Comparison of ENCODE assay signal across 19 cellular contexts in genomic region chr7:88042157-88042556, GRCh38.
DNase-seq lines count a peak whose midpoint lies in the region; ATAC-seq, FAIRE-seq and TF ChIP-seq lines count a peak whose summit lies in the region.
"Had no signal": no experiment of that assay in that cellular context is flagged by ENCODE, and none has a peak within 500 bp of the region (broad histone marks: within the 10 kb centered on the region; RNA-seq: fewer than 3 reads in every experiment).

No MANE protein-coding gene starts in this region.

- TF ChIP-seq POLR2A in GM12891 (IDR thresholded peaks at IDR 0.05; ENCODE audit: low read depth, low read length) (no peak), vagina (IDR thresholded peaks at IDR 0.05) (no peak)

- no peak overlapping the region for H3K4me3 ChIP-seq in vagina
- H3K4me3 ChIP-seq: PC-9, spleen, uterus had no signal

- no peaks in the 10 kb centered on the region for H3K36me3 ChIP-seq in vagina
- H3K36me3 ChIP-seq: brain microvascular endothelial cell, spleen, uterus had no signal

- H3K9me3 ChIP-seq in vagina: no peaks in the 10 kb centered on the region
- H3K9me3 ChIP-seq: spleen, uterus had no signal

- no peak for TF ChIP-seq CTCF in vagina (IDR thresholded peaks at IDR 0.05)

- peak; percentile 38 for FAIRE-seq in GM12891 (lab: Jason Lieb, UNC)
- FAIRE-seq: D721Med had no signal

- peaks cover 3% of the 10 kb centered on the region for H3K4me1 ChIP-seq in vagina
- H3K4me1 ChIP-seq: uterus had no signal

- DNase-seq in GM12891 (ENCODE audit: insufficient read length, low spot score): no peak
- DNase-seq in OCI-M1 (lab: John Stamatoyannopoulos, UW): peak; percentile 69
- DNase-seq in inferior parietal cortex (ENCODE audit: extremely low spot score): no peak
- DNase-seq in vagina (ENCODE audit: extremely low spot score in 2 of 2): no peak
- DNase-seq in Right ventricle myocardium superior: no peak
- no peak for DNase-seq in NCI-H82 (lab: John Stamatoyannopoulos, UW)
- DNase-seq: activated naive CD4-positive, alpha-beta T cell treated with anti-CD3 and anti-CD28 coated beads, Interleukin-2, amount 10 ng/mL, durations not matched to agents 7 days and 5 days; AML-193; brain microvascular endothelial cell; Kasumi-1; NCI-H446 treated with DMSO at 0.1 percent for 48 hours; PC-9; spleen; stimulated activated naive CD8-positive, alpha-beta T cell treated with anti-CD3 and anti-CD28 coated beads, Interleukin-15, amount 100 ng/mL, for 72 hours; uterus had no signal

- intact Hi-C loops in vagina (cut with DNase I): no loop called here
- intact Hi-C loops in Right ventricle myocardium superior (cut with DNase I): no loop called here

- H3K27me3 ChIP-seq in vagina: no peaks in the 10 kb centered on the region
- H3K27me3 ChIP-seq: brain microvascular endothelial cell, spleen, uterus had no signal

- ATAC-seq in GM18867 (IDR thresholded peaks at IDR 0.05; ENCODE audit: unreplicated experiment) (peak; percentile 49), HG02759 (IDR thresholded peaks at IDR 0.05; ENCODE audit: unreplicated experiment) (peak; percentile 45), Right ventricle myocardium superior (ENCODE audit: poor library complexity) (no peak)
- ATAC-seq: left lobe of liver; stimulated activated naive CD8-positive, alpha-beta T cell treated with anti-CD3 and anti-CD28 coated beads, Interleukin-15, amount 100 ng/mL, for 72 hours had no signal

- no peak overlapping the region for H3K27ac ChIP-seq in vagina
- H3K27ac ChIP-seq: brain microvascular endothelial cell, PC-9, spleen had no signal

TF ChIP-seq in GM12891, 5 proteins besides CTCF, POLR2A, EP300 and RAD21:
- no peak for TF ChIP-seq POU2F2 (IDR thresholded peaks at IDR 0.05; ENCODE audit: low read depth, low read length)
- no peak for TF ChIP-seq TAF1 (IDR thresholded peaks at IDR 0.05; ENCODE audit: low read depth, low read length)
- TF ChIP-seq POLR2AphosphoS5 (IDR thresholded peaks at IDR 0.05; ENCODE audit: low read depth, low read length): no peak
- no peak for TF ChIP-seq PAX5 (IDR thresholded peaks at IDR 0.05; ENCODE audit: insufficient read depth, low read length, severe bottlenecking)
- TF ChIP-seq SPI1 (IDR thresholded peaks at IDR 0.05; ENCODE audit: low read depth, low read length): no peak
